In genomic region chr2:24720310-24720709, GRCh38 we compare ENCODE assay signal across 13 cellular contexts.
DNase-seq lines count a peak whose midpoint lies in the region; ATAC-seq and TF ChIP-seq lines count a peak whose summit lies in the region.
"Had no signal": no experiment of that assay in that cellular context is flagged by ENCODE, and none has a peak within 500 bp of the region (broad histone marks: within the 10 kb centered on the region; RNA-seq: fewer than 3 reads in every experiment).

No MANE protein-coding gene starts in this region.

- no peaks in the 10 kb centered on the region for H3K27me3 ChIP-seq in prostate gland (replicated peaks; ENCODE audit: insufficient read depth)
- H3K27me3 ChIP-seq: SJSA1, upper lobe of left lung had no signal

- DNase-seq in GM13976 (ENCODE audit: low spot score) (peak; percentile 51), NCI-H69 (lab: John Stamatoyannopoulos, UW) (peak; percentile 44), prostate gland (ENCODE audit: low spot score) (no peak), islet precursor cell (no peak), amniotic stem cell (lab: John Stamatoyannopoulos, UW) (no peak), D341Med (ENCODE audit: low spot score) (no peak)
- DNase-seq: activated CD4-positive, alpha-beta T cell treated with anti-CD3 and anti-CD28 coated beads for 48 hours; cortex of kidney; GF-D8; upper lobe of left lung had no signal

- no peak for TF ChIP-seq CTCF in GM13976 (IDR thresholded peaks at IDR 0.05; ENCODE audit: borderline replicate concordance, control extremely low read depth, extremely low read depth, insufficient read depth, missing control alignments)
- no peak for TF ChIP-seq CTCF in prostate gland (IDR thresholded peaks at IDR 0.05)

- no peak for TF ChIP-seq POLR2A in prostate gland (IDR thresholded peaks at IDR 0.05)

- no peaks in the 10 kb centered on the region for H3K9me3 ChIP-seq in prostate gland
- H3K9me3 ChIP-seq: SJSA1, upper lobe of left lung had no signal

- H3K4me3 ChIP-seq in prostate gland: no peak overlapping the region
- H3K4me3 ChIP-seq: SJSA1, upper lobe of left lung had no signal

- H3K36me3 ChIP-seq in prostate gland: no peaks in the 10 kb centered on the region
- H3K36me3 ChIP-seq: SJSA1 had no signal

- in situ Hi-C loops in GM13976 (cut with MboI; ENCODE audit: low sequenced_read_pairs, unreplicated experiment): no loop called here

- intact Hi-C loops in prostate gland (cut with DNase I): no loop called here

- no peaks in the 10 kb centered on the region for H3K4me1 ChIP-seq in prostate gland (replicated peaks)

- H3K27ac ChIP-seq in prostate gland: no peak overlapping the region
- H3K27ac ChIP-seq: SJSA1 had no signal

- peak; percentile 91 for ATAC-seq in GM19438 (IDR thresholded peaks at IDR 0.05; ENCODE audit: low read depth, unreplicated experiment)
- peak; percentile 90 for ATAC-seq in HG02870 (IDR thresholded peaks at IDR 0.05; ENCODE audit: unreplicated experiment)

- WGBS in prostate gland: 81% methylated on average over 3 of the region's 3 CpGs

Comparison
In these comparisons a context has a peak if more than half of its experiments do, and no peak if none do; other contexts are left out.
1. DNase-seq: peak in GM13976 (single experiment) and NCI-H69 (single experiment); none in prostate gland (single experiment), islet precursor cell (single experiment), amniotic stem cell (single experiment) and D341Med (single experiment).